In genomic region chr7:99224263-99224947, GRCh38 we compare ENCODE assay signal across 9 cellular contexts. TPM values are rescaled to one million over a fixed set of nuclear protein-coding genes. Genes with fewer than 3 reads are reported as not detected.
A peak's percentile ranks its signal among the peaks of the same experiment; 100 is the strongest.
DNase-seq lines count a peak whose midpoint lies in the region; ATAC-seq and TF ChIP-seq lines count a peak whose summit lies in the region.
"Had no signal": no experiment of that assay in that cellular context is flagged by ENCODE, and none has a peak within 500 bp of the region (broad histone marks: within the 10 kb centered on the region; RNA-seq: fewer than 3 reads in every experiment).

No MANE protein-coding gene starts in this region.

- TF ChIP-seq CTCF in nephron progenitor cell (IDR thresholded peaks at IDR 0.05) = no peak

- no peaks in the 10 kb centered on the region for H3K4me1 Mint-ChIP-seq in activated T-helper 17 cell treated with anti-CD3 and anti-CD28 coated beads, Interleukin-2, amount 50 U/mL, for 72 hours
- H3K4me1 Mint-ChIP-seq in nephron progenitor cell = peaks cover 16% of the 10 kb centered on the region
- H3K4me1 Mint-ChIP-seq: activated B cell treated with CpG ODN at 0.5 μM for 24 hours had no signal

- DNase-seq in ELR (ENCODE audit: low read depth) (peak; percentile 63), KBM-7 (peak; percentile 18), nephron progenitor cell (no peak), foreskin melanocyte (no peak)
- DNase-seq: activated B cell treated with CpG ODN at 0.5 μM for 24 hours had no signal

- no peaks in the 10 kb centered on the region for H3K9me3 Mint-ChIP-seq in activated T-helper 17 cell treated with anti-CD3 and anti-CD28 coated beads, Interleukin-2, amount 50 U/mL, for 72 hours
- H3K9me3 Mint-ChIP-seq in nephron progenitor cell = no peaks in the 10 kb centered on the region
- H3K9me3 Mint-ChIP-seq: activated B cell treated with CpG ODN at 0.5 μM for 24 hours had no signal

- no peaks in the 10 kb centered on the region for H3K36me3 Mint-ChIP-seq in activated T-helper 17 cell treated with anti-CD3 and anti-CD28 coated beads, Interleukin-2, amount 50 U/mL, for 72 hours (ENCODE audit: low read depth)
- H3K36me3 Mint-ChIP-seq in nephron progenitor cell (ENCODE audit: low read depth) = no peaks in the 10 kb centered on the region

- H3K27ac Mint-ChIP-seq in activated T-helper 17 cell treated with anti-CD3 and anti-CD28 coated beads, Interleukin-2, amount 50 U/mL, for 72 hours = peak overlapping the region; percentile 7
- H3K27ac Mint-ChIP-seq in nephron progenitor cell = peak overlapping the region; percentile 37
- H3K27ac Mint-ChIP-seq: activated B cell treated with CpG ODN at 0.5 μM for 24 hours had no signal

- peak; percentile 77 for ATAC-seq in activated T-helper 17 cell treated with anti-CD3 and anti-CD28 coated beads, Interleukin-2, amount 50 U/mL, for 72 hours (replicated peaks)
- ATAC-seq in GM21619 (IDR thresholded peaks at IDR 0.05; ENCODE audit: unreplicated experiment) (no peak), GM21360 (IDR thresholded peaks at IDR 0.05; ENCODE audit: unreplicated experiment) (no peak)

- H3K27me3 Mint-ChIP-seq in activated T-helper 17 cell treated with anti-CD3 and anti-CD28 coated beads, Interleukin-2, amount 50 U/mL, for 72 hours = no peaks in the 10 kb centered on the region
- H3K27me3 Mint-ChIP-seq in nephron progenitor cell (ENCODE audit: low read depth, poor library complexity) = peaks cover 10% of the 10 kb centered on the region

- in situ Hi-C loops in KBM-7 (cut with MboI; ENCODE audit: low pct_unique_long_range_greater_than_20kb, low sequenced_read_pairs) = no loop called here

- H3K4me3 Mint-ChIP-seq in activated T-helper 17 cell treated with anti-CD3 and anti-CD28 coated beads, Interleukin-2, amount 50 U/mL, for 72 hours = no peak overlapping the region
- H3K4me3 Mint-ChIP-seq in nephron progenitor cell = no peak overlapping the region
- H3K4me3 Mint-ChIP-seq: activated B cell treated with CpG ODN at 0.5 μM for 24 hours had no signal

RNA-seq across cellular contexts. Expression of gene KPNA7, which starts 16.5 kb away (rescaled TPM):
- total RNA-seq in activated T-helper 17 cell treated with anti-CD3 and anti-CD28 coated beads, Interleukin-2, amount 50 U/mL, for 72 hours = not detected
- total RNA-seq: activated B cell treated with CpG ODN at 0.5 μM for 24 hours, epithelial cell of proximal tubule had no signal

RNA-seq across cellular contexts. Expression of gene MYH16, which starts 48.2 kb away (rescaled TPM):
- not detected for total RNA-seq in activated T-helper 17 cell treated with anti-CD3 and anti-CD28 coated beads, Interleukin-2, amount 50 U/mL, for 72 hours
- total RNA-seq: activated B cell treated with CpG ODN at 0.5 μM for 24 hours had no signal

Comparison
In these comparisons a context has a peak if more than half of its experiments do, and no peak if none do; other contexts are left out.
1. DNase-seq: peak in ELR (single experiment) and KBM-7 (single experiment); none in nephron progenitor cell (single experiment) and foreskin melanocyte (single experiment).